Comparison of ENCODE assay signal across 1 cellular context in the genomic region with DNA sequence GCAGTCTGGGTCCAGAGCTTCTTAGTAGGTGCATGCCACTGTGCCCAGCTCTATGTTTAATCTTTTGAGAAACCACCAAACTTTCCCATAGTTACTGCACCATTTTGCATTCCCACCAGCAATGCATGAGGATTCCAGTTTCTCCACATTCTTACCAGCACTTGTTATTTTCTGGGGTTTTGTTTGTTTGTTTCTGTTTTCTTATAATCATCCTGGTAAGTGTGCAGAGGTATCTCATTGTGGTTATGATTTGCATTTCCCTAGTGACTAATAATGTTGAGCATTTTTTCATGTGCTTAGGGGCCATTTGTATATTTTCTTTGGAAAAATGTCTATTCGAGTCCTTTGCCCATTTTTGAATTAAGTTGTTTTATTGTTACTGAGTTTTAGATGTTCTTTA.
TF ChIP-seq lines count a peak whose summit lies in the region.

No MANE protein-coding gene starts in this region.

TF ChIP-seq in GM12878, 131 proteins besides CTCF, POLR2A, EP300 and RAD21:
- TF ChIP-seq PML (IDR thresholded peaks at IDR 0.05; ENCODE audit: low read length) = no peak
- 0 out of 2 replicates have a peak, but pooled peaks have one; percentile 7 for TF ChIP-seq JUNB (IDR thresholded peaks at IDR 0.05)
- TF ChIP-seq RUNX3 (IDR thresholded peaks at IDR 0.05; ENCODE audit: low read length) = peak; percentile 29; the same call in 1 of the 2 replicates
